8 cellular contexts compared by ENCODE assay signal in genomic region chr10:12707461-12708185, GRCh38.
A peak's percentile ranks its signal among the peaks of the same experiment; 100 is the strongest.
DNase-seq lines count a peak whose midpoint lies in the region; ATAC-seq and TF ChIP-seq lines count a peak whose summit lies in the region.

No MANE protein-coding gene starts in this region.

- no peak overlapping the region for H2AK5ac ChIP-seq in trophoblast cell (ENCODE audit: low read length)

- H3K9me3 ChIP-seq in trophoblast cell (ENCODE audit: insufficient read depth, low read depth, low read length) = no peaks in the 10 kb centered on the region

- H3K79me1 ChIP-seq in trophoblast cell (ENCODE audit: low read length) = no peaks in the 10 kb centered on the region

- TF ChIP-seq CTCF in KMS-11 (conservative IDR thresholded peaks at IDR 0.05; ENCODE audit: low read depth, low read length) = peak; percentile 76

- ATAC-seq in GM19351 (IDR thresholded peaks at IDR 0.05; ENCODE audit: unreplicated experiment) (no peak), HG03442 (IDR thresholded peaks at IDR 0.05; ENCODE audit: unreplicated experiment) (no peak)

- H4K20me1 ChIP-seq in KMS-11 (ENCODE audit: insufficient read depth) = no peaks in the 10 kb centered on the region

- no peak overlapping the region for H3K4me2 ChIP-seq in KMS-11
- H3K4me2 ChIP-seq in trophoblast cell (ENCODE audit: low read length) = no peak overlapping the region

- H3K4me3 ChIP-seq in KMS-11 (IDR thresholded peaks at IDR 0.05; ENCODE audit: insufficient read depth, low read depth, low read length) = no peak overlapping the region
- H3K4me3 ChIP-seq in trophoblast cell (ENCODE audit: low read depth, low read length) = no peak overlapping the region

- no peak overlapping the region for H3K23ac ChIP-seq in trophoblast cell (ENCODE audit: low read length)

- DNase-seq in DMS153 treated with DMSO at 0.1 percent for 48 hours (lab: John Stamatoyannopoulos, UW; ENCODE audit: unreplicated experiment) (peak; percentile 10), DMS153 (lab: John Stamatoyannopoulos, UW) (no peak), fibroblast of the conjunctiva (ENCODE audit: low read depth) (peak; percentile 79), trophoblast cell (peak; percentile 44 to 52)
- DNase-seq in activated CD4-positive, alpha-beta T cell treated with anti-CD3 and anti-CD28 coated beads, Interleukin-2, amount 50 U/mL, for 48 hours = peak; percentile 49 to 64

- no peak overlapping the region for H2BK120ac ChIP-seq in trophoblast cell (ENCODE audit: insufficient read depth, low read length, poor library complexity)

- no peaks in the 10 kb centered on the region for H3K36me3 ChIP-seq in KMS-11 (ENCODE audit: insufficient read depth)
- no peaks in the 10 kb centered on the region for H3K36me3 ChIP-seq in trophoblast cell (ENCODE audit: control insufficient read depth in 1 of 2, insufficient read depth in 2 of 2, low read length in 2 of 2)

- H3K9ac ChIP-seq in KMS-11 = no peak overlapping the region
- no peak overlapping the region for H3K9ac ChIP-seq in trophoblast cell (ENCODE audit: low read length)

- WGBS in trophoblast cell (ENCODE audit: extremely low coverage, insufficient coverage, insufficient read length) = no CpG with 5 or more reads among the region's 10 CpGs

- H3K79me2 ChIP-seq in KMS-11 (ENCODE audit: insufficient read depth, low read depth) = no peaks in the 10 kb centered on the region
- H3K79me2 ChIP-seq in trophoblast cell (ENCODE audit: control insufficient read depth, insufficient read depth, low read length, poor library complexity) = no peaks in the 10 kb centered on the region

- no peak overlapping the region for H2BK5ac ChIP-seq in trophoblast cell (ENCODE audit: low read depth, low read length, poor library complexity)

- no peak overlapping the region for H4K12ac ChIP-seq in trophoblast cell (ENCODE audit: low read depth, low read length)

- peaks cover 40% of the 10 kb centered on the region for H3K4me1 ChIP-seq in KMS-11 (ENCODE audit: low read depth, poor library complexity, severe bottlenecking)
- H3K4me1 ChIP-seq in trophoblast cell (ENCODE audit: control insufficient read depth in 1 of 2, insufficient read depth in 2 of 2, low read length in 2 of 2) = peaks cover 4 to 6% of the 10 kb centered on the region in 2 experiments

- no peak overlapping the region for H3K14ac ChIP-seq in trophoblast cell (ENCODE audit: low read length)

- no peak overlapping the region for H3K27ac ChIP-seq in KMS-11
- H3K27ac ChIP-seq in trophoblast cell (ENCODE audit: low read depth, low read length) = no peak overlapping the region

- H3K18ac ChIP-seq in trophoblast cell (ENCODE audit: low read length) = no peak overlapping the region

- H4K8ac ChIP-seq in trophoblast cell (ENCODE audit: low read depth, low read length) = no peak overlapping the region

- H3K27me3 ChIP-seq in KMS-11 (ENCODE audit: insufficient read depth, low read depth) = no peaks in the 10 kb centered on the region
- H3K27me3 ChIP-seq in trophoblast cell (ENCODE audit: insufficient read depth, low read length) = no peaks in the 10 kb centered on the region

- no peak overlapping the region for H4K91ac ChIP-seq in trophoblast cell (ENCODE audit: low read depth, low read length)

- H2BK12ac ChIP-seq in trophoblast cell (ENCODE audit: low read length) = no peak overlapping the region

- H2AFZ ChIP-seq in KMS-11 (ENCODE audit: low read depth) (no peak overlapping the region), trophoblast cell (ENCODE audit: insufficient read depth, low read length, poor library complexity) (no peak overlapping the region)

- no peak overlapping the region for H3K4ac ChIP-seq in trophoblast cell (ENCODE audit: low read depth, low read length)
